8 cellular contexts compared by ENCODE assay signal in genomic region chr7:124929467-124930172, GRCh38. TPM values are rescaled to one million over a fixed set of nuclear protein-coding genes. Genes with fewer than 3 reads are reported as not detected.
A peak's percentile ranks its signal among the peaks of the same experiment; 100 is the strongest.
DNase-seq lines count a peak whose midpoint lies in the region; ATAC-seq, FAIRE-seq and TF ChIP-seq lines count a peak whose summit lies in the region.

Gene POT1, minus strand, starts transcription at chr7:124929825. Its CDS starts 32,652 bp downstream, at chr7:124897173.

- intact Hi-C loops in body of pancreas (cut with DNase I): no loop called here
- intact Hi-C loops in sciatic nerve (cut with DNase I): no loop called here

- H3K4me3 ChIP-seq in body of pancreas: peak within 1 kb of the TSS; percentile 15 to 32

- peak; percentile 100 for ATAC-seq in GM18520 (IDR thresholded peaks at IDR 0.05; ENCODE audit: unreplicated experiment)
- ATAC-seq in HG03064 (IDR thresholded peaks at IDR 0.05; ENCODE audit: low read depth, unreplicated experiment): peak; percentile 100
- peak; percentile 100 for ATAC-seq in body of pancreas
- ATAC-seq in sciatic nerve: peak; percentile 100

- 0% methylated on average over 14 to 45 of the region's 45 CpGs for WGBS in body of pancreas, 2 donors

- no peaks in the 10 kb centered on the region for H3K9me3 ChIP-seq in body of pancreas

- no peaks in the 10 kb centered on the region for H3K27me3 ChIP-seq in body of pancreas

- DNase-seq in NCI-H2107 treated with DMSO at 0.1 percent for 48 hours (lab: John Stamatoyannopoulos, UW; ENCODE audit: unreplicated experiment) (peak; percentile 97), body of pancreas (peak; percentile 97 to 99 (median 98)), iPS DF 19.7 (ENCODE audit: low read depth, low spot score) (peak; percentile 96), sciatic nerve (ENCODE audit: low spot score) (peak; percentile 99)

- TF ChIP-seq CTCF in 22Rv1 (IDR thresholded peaks at IDR 0.05): no peak
- TF ChIP-seq CTCF in body of pancreas (IDR thresholded peaks at IDR 0.05): peak in 2 of 7 experiments; percentile 13 to 27

- peaks cover 7% of the 10 kb centered on the region for H3K4me1 ChIP-seq in body of pancreas

- peak; percentile 96 for FAIRE-seq in TTC549 (lab: Jason Lieb, UNC)

- peak in 2 of 3 donors; percentile 47 to 48 for TF ChIP-seq POLR2A in body of pancreas (IDR thresholded peaks at IDR 0.05)

- no peaks in the 10 kb centered on the region for H3K36me3 ChIP-seq in body of pancreas (replicated peaks in 1 of 2; ENCODE audit: insufficient read depth in 1 of 2, low read depth in 2 of 2)

- H3K27ac ChIP-seq in 22Rv1 (peak within 1 kb of the TSS; percentile 80), body of pancreas (peak within 1 kb of the TSS; percentile 41 to 83 (median 64))

RNA-seq across cellular contexts. Expression of gene POT1, which starts in this region (rescaled TPM):
- total RNA-seq in body of pancreas (1 to 10 TPM; 3.3 to 5.4 TPM), sciatic nerve (33.8 TPM)

Comparison
In these comparisons a context has a peak if more than half of its experiments do, and no peak if none do; other contexts are left out.
1. Peak in every context shown above with its lines: DNase-seq, ATAC-seq, H3K4me3 ChIP-seq and H3K27ac ChIP-seq.